3 cellular contexts compared by ENCODE assay signal in the genomic region with DNA sequence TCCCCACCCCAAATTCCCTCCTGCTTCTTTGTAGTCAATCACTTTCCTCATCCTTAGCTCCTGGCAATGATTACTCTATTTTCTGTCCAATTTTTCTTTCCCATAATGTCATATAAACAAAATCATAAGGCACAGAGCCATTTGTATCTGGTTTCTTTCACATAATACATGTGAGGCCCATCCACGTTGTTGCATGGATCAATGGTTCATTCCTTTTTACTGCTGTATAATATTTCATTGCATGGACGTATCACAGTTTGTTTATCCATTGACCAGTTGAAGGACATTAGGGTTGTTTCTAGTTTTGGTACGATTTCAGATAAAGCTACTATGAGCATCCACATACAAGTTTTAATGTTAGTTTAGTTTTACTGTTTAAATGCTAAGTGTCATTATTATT.
"Had no signal": no experiment of that assay in that cellular context is flagged by ENCODE, and none has a peak within 500 bp of the region (broad histone marks: within the 10 kb centered on the region; RNA-seq: fewer than 3 reads in every experiment).

No MANE protein-coding gene starts in this region.

- H3K4me3 ChIP-seq: GM12878 had no signal

- ATAC-seq: GM12878 had no signal

- DNase-seq: GDM1, GF-D8 had no signal
